1 cellular context compared by ENCODE assay signal in genomic region chrX:23782863-23783568, GRCh38.
TF ChIP-seq lines count a peak whose summit lies in the region.

SAT1 (plus strand) TSS chrX:23783173; CDS start chrX:23783352, 179 bp downstream.

TF ChIP-seq in HEK293, 187 proteins besides CTCF, POLR2A, EP300 and RAD21 (continued from another document):
- TF ChIP-seq ZNF48 (tag by site-specific recombination; IDR thresholded peaks at IDR 0.05) (no peak), ZNF324 (tag by site-specific recombination; IDR thresholded peaks at IDR 0.05) (no peak), ZNF624 (tag by site-specific recombination; IDR thresholded peaks at IDR 0.05) (no peak), PRDM1 (tag by site-specific recombination; IDR thresholded peaks at IDR 0.05) (no peak), KLF8 (tag by site-specific recombination; IDR thresholded peaks at IDR 0.05) (peak; percentile 81), ZNF362 (tag by site-specific recombination; IDR thresholded peaks at IDR 0.05) (no peak)
